8 cellular contexts compared by ENCODE assay signal in genomic region chr11:62336949-62337681, GRCh38. TPM values are rescaled to one million over a fixed set of nuclear protein-coding genes. Genes with fewer than 3 reads are reported as not detected.
DNase-seq lines count a peak whose midpoint lies in the region; ATAC-seq, FAIRE-seq and TF ChIP-seq lines count a peak whose summit lies in the region.

Gene ASRGL1, plus strand, starts transcription at chr11:62337448. Its CDS starts 530 bp downstream, at chr11:62337978.

- DNase-seq in GM12892 (ENCODE audit: insufficient read length): peak; percentile 56
- peak; percentile 89 for DNase-seq in RPMI8226
- DNase-seq in activated effector memory CD4-positive, alpha-beta T cell treated with anti-CD3 and anti-CD28 coated beads, Interleukin-2, amount 50 U/mL, for 16 hours: peak; percentile 91
- peak; percentile 48 for DNase-seq in fibroblast of villous mesenchyme (ENCODE audit: low read depth)
- peak; percentile 87 for DNase-seq in nephron progenitor cell
- DNase-seq in stimulated activated naive CD8-positive, alpha-beta T cell treated with anti-CD3 and anti-CD28 coated beads, Interleukin-15, Interleukin-2, amounts not matched to agents 100 U/mL and 50 U/mL, for 24 hours: peak; percentile 87

- FAIRE-seq in GM12892 (lab: Jason Lieb, UNC): peak; percentile 72

- TF ChIP-seq POLR2A in GM12892 (IDR thresholded peaks at IDR 0.05; ENCODE audit: low read depth, low read length): no peak

- peak; percentile 87 for ATAC-seq in stimulated activated naive CD8-positive, alpha-beta T cell treated with anti-CD3 and anti-CD28 coated beads, Interleukin-15, Interleukin-2, amounts not matched to agents 100 U/mL and 50 U/mL, for 24 hours
- no peak for ATAC-seq in HG02938 (IDR thresholded peaks at IDR 0.05; ENCODE audit: unreplicated experiment)

- no peak for TF ChIP-seq EP300 in Ishikawa (IDR thresholded peaks at IDR 0.05; ENCODE audit: borderline replicate concordance)

- no peak for TF ChIP-seq RAD21 in Ishikawa (IDR thresholded peaks at IDR 0.05; ENCODE audit: low read depth)

- peaks cover 8% of the 10 kb centered on the region for H3K9me3 Mint-ChIP-seq in nephron progenitor cell

- H3K4me1 Mint-ChIP-seq in nephron progenitor cell: peaks cover 9% of the 10 kb centered on the region

- H3K36me3 Mint-ChIP-seq in nephron progenitor cell (ENCODE audit: low read depth): peaks cover 5% of the 10 kb centered on the region

- H3K27me3 Mint-ChIP-seq in nephron progenitor cell (ENCODE audit: low read depth, poor library complexity): peaks cover 74% of the 10 kb centered on the region

- peak within 1 kb of the TSS; percentile 90 for H3K4me3 Mint-ChIP-seq in nephron progenitor cell

- TF ChIP-seq CTCF in fibroblast of villous mesenchyme (IDR thresholded peaks at IDR 0.05; ENCODE audit: insufficient read depth, low read depth, low read length): no peak
- no peak for TF ChIP-seq CTCF in nephron progenitor cell (IDR thresholded peaks at IDR 0.05)

- no peak within 1 kb of the TSS for H3K27ac Mint-ChIP-seq in nephron progenitor cell

- H3K4me3 ChIP-seq in fibroblast of villous mesenchyme (ENCODE audit: low read depth, low read length): peak within 1 kb of the TSS; percentile 65

TF ChIP-seq in Ishikawa, 13 proteins besides CTCF, POLR2A, EP300 and RAD21:
- no peak for TF ChIP-seq NFIC (IDR thresholded peaks at IDR 0.05)
- no peak for TF ChIP-seq EGR1 (IDR thresholded peaks at IDR 0.05)
- peak; percentile 67 for TF ChIP-seq TAF1 (IDR thresholded peaks at IDR 0.05; ENCODE audit: low read depth)
- peak; percentile 69 for TF ChIP-seq MAX (IDR thresholded peaks at IDR 0.05)
- TF ChIP-seq TEAD4 (IDR thresholded peaks at IDR 0.05): no peak
- TF ChIP-seq FOXM1 (IDR thresholded peaks at IDR 0.05; ENCODE audit: borderline replicate concordance, low read depth): no peak

RNA-seq across cellular contexts. Expression of gene ASRGL1, which starts in this region (rescaled TPM):
- 1.5 TPM for polyA plus RNA-seq in GM12892 (2012; ENCODE audit: missing spikeins)
- 0.97 and 1.3 TPM in 2 replicates for total RNA-seq in fibroblast of villous mesenchyme
